Comparison of ENCODE assay signal across 11 cellular contexts in genomic region chr18:11728247-11728646, GRCh38. TPM values are rescaled to one million over a fixed set of nuclear protein-coding genes. Genes with fewer than 3 reads are reported as not detected.
DNase-seq lines count a peak whose midpoint lies in the region; ATAC-seq and TF ChIP-seq lines count a peak whose summit lies in the region.
"Had no signal": no experiment of that assay in that cellular context is flagged by ENCODE, and none has a peak within 500 bp of the region (broad histone marks: within the 10 kb centered on the region; RNA-seq: fewer than 3 reads in every experiment).

No MANE protein-coding gene starts in this region.

- H3K9me3 ChIP-seq in OCI-LY3 (ENCODE audit: insufficient read depth, low read length): no peaks in the 10 kb centered on the region
- H3K9me3 ChIP-seq in fibroblast of lung (ENCODE audit: control insufficient read depth, insufficient read depth, low read depth, low read length): no peaks in the 10 kb centered on the region

- CTCF ChIA-PET in T-cell (lab: Charles Lee): interaction anchor here in 1 of 2 donors (0.6 to 0.7 kb wide), 3 partner anchors 51 to 166 kb away, joined by 4 to 9 read pairs (median 8); no protein-coding TSS in a partner anchor

- H3K27me3 Mint-ChIP-seq in T-cell: peaks cover 21 to 24% of the 10 kb centered on the region in 2 donors
- H3K27me3 Mint-ChIP-seq in activated T-cell treated with anti-CD3 and anti-CD28 coated beads, Interleukin-2, amount 50 U/mL, for 4 hours (ENCODE audit: low read depth): peaks cover 15% of the 10 kb centered on the region

- H3K79me2 ChIP-seq in OCI-LY3 (ENCODE audit: low read length) (no peaks in the 10 kb centered on the region), fibroblast of lung (ENCODE audit: control insufficient read depth, insufficient read depth, low read length) (no peaks in the 10 kb centered on the region)

- H3K27ac ChIP-seq in OCI-LY3 (ENCODE audit: low read length): no peak overlapping the region
- no peak overlapping the region for H3K27ac ChIP-seq in fibroblast of lung (ENCODE audit: insufficient read depth, low read length)

- peaks cover 0 to 4% (median 2%) of the 10 kb centered on the region in 3 donors for H3K9me3 Mint-ChIP-seq in T-cell
- no peaks in the 10 kb centered on the region for H3K9me3 Mint-ChIP-seq in activated T-cell treated with anti-CD3 and anti-CD28 coated beads, Interleukin-2, amount 50 U/mL, for 4 hours
- H3K9me3 Mint-ChIP-seq: activated T-cell treated with anti-CD3 and anti-CD28 coated beads, Interleukin-2, amount 50 U/mL, for 72 hours had no signal

- no peak overlapping the region for H3K4me2 ChIP-seq in OCI-LY3 (ENCODE audit: low read length)
- no peak overlapping the region for H3K4me2 ChIP-seq in fibroblast of lung (ENCODE audit: extremely low read depth, insufficient read depth, low read length)

- POLR2A ChIA-PET in T-cell (lab: Charles Lee): no interaction called here

- H4K20me1 ChIP-seq in OCI-LY3 (ENCODE audit: insufficient read depth, low read length): no peaks in the 10 kb centered on the region
- H4K20me1 ChIP-seq in fibroblast of lung (ENCODE audit: control insufficient read depth, extremely low read depth, insufficient read depth, low read length): no peaks in the 10 kb centered on the region

- no peaks in the 10 kb centered on the region for H3K4me1 Mint-ChIP-seq in T-cell
- H3K4me1 Mint-ChIP-seq in activated T-cell treated with anti-CD3 and anti-CD28 coated beads, Interleukin-2, amount 50 U/mL, for 4 hours (ENCODE audit: low read depth): no peaks in the 10 kb centered on the region

- H3K4me1 ChIP-seq in OCI-LY3 (ENCODE audit: low read length) (peaks cover 2% of the 10 kb centered on the region), fibroblast of lung (ENCODE audit: control insufficient read depth, extremely low read depth, insufficient read depth, low read length) (no peaks in the 10 kb centered on the region)

- H3K27ac Mint-ChIP-seq in T-cell: no peak overlapping the region
- H3K27ac Mint-ChIP-seq: activated T-cell treated with anti-CD3 and anti-CD28 coated beads, Interleukin-2, amount 50 U/mL, for 72 hours had no signal

- H3K36me3 ChIP-seq in OCI-LY3 (replicated peaks; ENCODE audit: low read depth, low read length) (no peaks in the 10 kb centered on the region), fibroblast of lung (ENCODE audit: control insufficient read depth, insufficient read depth, low read length) (no peaks in the 10 kb centered on the region)

- no peak overlapping the region for H2AFZ ChIP-seq in OCI-LY3 (ENCODE audit: low read depth, low read length)
- H2AFZ ChIP-seq in fibroblast of lung (ENCODE audit: low read length): no peak overlapping the region

- H3K27me3 ChIP-seq in OCI-LY3 (ENCODE audit: low read depth, low read length): peaks cover 26% of the 10 kb centered on the region
- H3K27me3 ChIP-seq in fibroblast of lung (ENCODE audit: control insufficient read depth, insufficient read depth, low read length): no peaks in the 10 kb centered on the region

- ATAC-seq in T-cell (replicated peaks in 1 of 4) (no peak), HG02938 (IDR thresholded peaks at IDR 0.05; ENCODE audit: unreplicated experiment) (no peak)
- ATAC-seq in activated T-cell treated with anti-CD3 and anti-CD28 coated beads, Interleukin-2, amount 50 U/mL, for 4 hours: no peak
- ATAC-seq: activated T-cell treated with anti-CD3 and anti-CD28 coated beads, Interleukin-2, amount 50 U/mL, for 72 hours had no signal

- no peak overlapping the region for H3K9ac ChIP-seq in OCI-LY3 (ENCODE audit: low read length)
- H3K9ac ChIP-seq in fibroblast of lung (ENCODE audit: insufficient read depth, low read length): no peak overlapping the region

- H3K4me3 ChIP-seq in AG09309 (ENCODE audit: control insufficient read depth, low read depth, low read length) (no peak overlapping the region), OCI-LY3 (ENCODE audit: low read length) (no peak overlapping the region), fibroblast of lung (replicated peaks in 1 of 4; ENCODE audit: control extremely low read depth in 1 of 4, insufficient read depth in 1 of 4, low read depth in 3 of 4, low read length in 4 of 4) (no peak overlapping the region)

- DNase-seq in AG09309 (ENCODE audit: low read depth) (no peak), fibroblast of lung (ENCODE audit: low read depth in 2 of 2) (peak; percentile 13 to 36), T-cell (no peak), NCI-H345 treated with DMSO at 0.1 percent for 48 hours (lab: John Stamatoyannopoulos, UW; ENCODE audit: unreplicated experiment) (no peak)
- DNase-seq in activated T-cell treated with anti-CD3 and anti-CD28 coated beads, Interleukin-2, amount 50 U/mL, for 4 hours: no peak
- DNase-seq: activated T-cell treated with anti-CD3 and anti-CD28 coated beads, Interleukin-2, amount 50 U/mL, for 72 hours; IMR-90; stimulated activated CD4-positive, alpha-beta T cell treated with anti-CD3 and anti-CD28 coated beads, Interleukin-15, amount 100 ng/mL, for 24 hours had no signal

- no peaks in the 10 kb centered on the region for H3K36me3 Mint-ChIP-seq in T-cell
- no peaks in the 10 kb centered on the region for H3K36me3 Mint-ChIP-seq in activated T-cell treated with anti-CD3 and anti-CD28 coated beads, Interleukin-2, amount 50 U/mL, for 4 hours (ENCODE audit: insufficient read depth)

- no peak overlapping the region for H3K4me3 Mint-ChIP-seq in T-cell
- H3K4me3 Mint-ChIP-seq in activated T-cell treated with anti-CD3 and anti-CD28 coated beads, Interleukin-2, amount 50 U/mL, for 4 hours: no peak overlapping the region
- H3K4me3 Mint-ChIP-seq: activated T-cell treated with anti-CD3 and anti-CD28 coated beads, Interleukin-2, amount 50 U/mL, for 72 hours had no signal

- peak; percentile 27 for TF ChIP-seq CTCF in AG09309 (IDR thresholded peaks at IDR 0.05; ENCODE audit: control insufficient read depth, insufficient read depth, low read depth, low read length, missing control alignments)
- peak; percentile 30 for TF ChIP-seq CTCF in GM12873 (IDR thresholded peaks at IDR 0.05; ENCODE audit: insufficient read depth, low read depth, low read length, missing control alignments)
- peak; percentile 61 for TF ChIP-seq CTCF in OCI-LY3 (IDR thresholded peaks at IDR 0.05; ENCODE audit: low read depth, low read length)
- TF ChIP-seq CTCF in fibroblast of lung (conservative IDR thresholded peaks at IDR 0.05 in 1 of 2, IDR thresholded peaks at IDR 0.05 in 1 of 2; ENCODE audit: low read depth in 1 of 2, low read length in 2 of 2): peak in 1 of 2 donors; percentile 27

RNA-seq across cellular contexts. Expression of gene GNAL, which starts 39.2 kb away (rescaled TPM):
- total RNA-seq in fibroblast of lung (0.50 and 0.77 TPM in 2 replicates), T-cell (under 1 TPM; 0.18 to 0.86 (median 0.38) TPM)
- 0.05 and 0.16 TPM in 2 replicates for polyA plus RNA-seq in fibroblast of lung
- polyA plus RNA-seq in fibroblast of lung (2012): 0.14 and 0.32 TPM in 2 replicates
- 0.59 TPM in 1 of 2 replicates, not detected in the other for polyA minus RNA-seq in fibroblast of lung (ENCODE audit: low replicate concordance)
- total RNA-seq in activated T-cell treated with anti-CD3 and anti-CD28 coated beads, Interleukin-2, amount 50 U/mL, for 4 hours: under 1 TPM; 0.13 to 0.35 (median 0.24) TPM

Comparison
In these comparisons a context has a peak if more than half of its experiments do, and no peak if none do; other contexts are left out.
1. DNase-seq: peak in fibroblast of lung (2 of 2); none in AG09309 (single experiment), T-cell (0 of 34), activated T-cell treated with anti-CD3 and anti-CD28 coated beads, Interleukin-2, amount 50 U/mL, for 4 hours (single experiment) and NCI-H345 treated with DMSO at 0.1 percent for 48 hours (single experiment).